13 cellular contexts compared by ENCODE assay signal in genomic region chr21:17786219-17787181, GRCh38. TPM values are rescaled to one million over a fixed set of nuclear protein-coding genes. Genes with fewer than 3 reads are reported as not detected.
A peak's percentile ranks its signal among the peaks of the same experiment; 100 is the strongest.
DNase-seq lines count a peak whose midpoint lies in the region; ATAC-seq and TF ChIP-seq lines count a peak whose summit lies in the region.
"Had no signal": no experiment of that assay in that cellular context is flagged by ENCODE, and none has a peak within 500 bp of the region (broad histone marks: within the 10 kb centered on the region; RNA-seq: fewer than 3 reads in every experiment).

No MANE protein-coding gene starts in this region.

- no peaks in the 10 kb centered on the region for H3K9me3 Mint-ChIP-seq in activated CD4-positive, alpha-beta T cell treated with anti-CD3 and anti-CD28 coated beads, Interleukin-2, amount 10 ng/mL, durations not matched to agents 24 days and 14 days
- no peaks in the 10 kb centered on the region for H3K9me3 Mint-ChIP-seq in activated T-helper 17 cell treated with anti-CD3 and anti-CD28 coated beads, Interleukin-2, amount 50 U/mL, for 72 hours
- H3K9me3 Mint-ChIP-seq in nephron progenitor cell = no peaks in the 10 kb centered on the region

- H3K4me1 Mint-ChIP-seq in activated CD4-positive, alpha-beta T cell treated with anti-CD3 and anti-CD28 coated beads, Interleukin-2, amount 10 ng/mL, durations not matched to agents 24 days and 14 days = peaks cover 83% of the 10 kb centered on the region
- H3K4me1 Mint-ChIP-seq in activated T-helper 17 cell treated with anti-CD3 and anti-CD28 coated beads, Interleukin-2, amount 50 U/mL, for 72 hours = peaks cover 61% of the 10 kb centered on the region
- H3K4me1 Mint-ChIP-seq in nephron progenitor cell = no peaks in the 10 kb centered on the region

- intact Hi-C loops in activated CD4-positive, alpha-beta T cell treated with anti-CD3 and anti-CD28 coated beads, Interleukin-2, amount 10 ng/mL, durations not matched to agents 24 days and 14 days (cut with micrococcal nuclease) = loop anchor here (10.0 kb wide), 2 partner anchors 272 to 468 kb away; partner anchors contain the start of gene CXADR

- DNase-seq in activated CD4-positive, alpha-beta T cell treated with anti-CD3 and anti-CD28 coated beads, Interleukin-2, amount 10 ng/mL, durations not matched to agents 24 days and 14 days = no peak
- no peak for DNase-seq in activated CD4-positive, alpha-beta T cell treated with anti-CD3 and anti-CD28 coated beads for 4 hours
- DNase-seq in nephron progenitor cell (no peak), ureter (ENCODE audit: low spot score) (no peak), islet precursor cell (no peak), midbrain (lab: John Stamatoyannopoulos, UW) (no peak)
- DNase-seq: foreskin fibroblast, GOT3, psoas muscle, upper lobe of right lung had no signal

- H3K27me3 Mint-ChIP-seq in activated CD4-positive, alpha-beta T cell treated with anti-CD3 and anti-CD28 coated beads, Interleukin-2, amount 10 ng/mL, durations not matched to agents 24 days and 14 days = no peaks in the 10 kb centered on the region
- H3K27me3 Mint-ChIP-seq in activated T-helper 17 cell treated with anti-CD3 and anti-CD28 coated beads, Interleukin-2, amount 50 U/mL, for 72 hours = no peaks in the 10 kb centered on the region
- peaks cover 2% of the 10 kb centered on the region for H3K27me3 Mint-ChIP-seq in nephron progenitor cell (ENCODE audit: low read depth, poor library complexity)

- H3K4me3 Mint-ChIP-seq in activated CD4-positive, alpha-beta T cell treated with anti-CD3 and anti-CD28 coated beads, Interleukin-2, amount 10 ng/mL, durations not matched to agents 24 days and 14 days = peak overlapping the region; percentile 70
- peak overlapping the region; percentile 69 for H3K4me3 Mint-ChIP-seq in activated T-helper 17 cell treated with anti-CD3 and anti-CD28 coated beads, Interleukin-2, amount 50 U/mL, for 72 hours
- no peak overlapping the region for H3K4me3 Mint-ChIP-seq in nephron progenitor cell

- peaks cover 18% of the 10 kb centered on the region for H3K36me3 ChIP-seq in KOPT-K1 (ENCODE audit: insufficient read depth, low read length)
- H3K36me3 ChIP-seq: upper lobe of right lung had no signal

- H3K9me3 ChIP-seq in KOPT-K1 (ENCODE audit: insufficient read depth, low read length, poor library complexity, severe bottlenecking) = peaks cover 4% of the 10 kb centered on the region
- H3K9me3 ChIP-seq: psoas muscle, upper lobe of right lung had no signal

- peaks cover 44% of the 10 kb centered on the region for H3K36me3 Mint-ChIP-seq in activated CD4-positive, alpha-beta T cell treated with anti-CD3 and anti-CD28 coated beads, Interleukin-2, amount 10 ng/mL, durations not matched to agents 24 days and 14 days (ENCODE audit: low read depth)
- H3K36me3 Mint-ChIP-seq in activated T-helper 17 cell treated with anti-CD3 and anti-CD28 coated beads, Interleukin-2, amount 50 U/mL, for 72 hours (ENCODE audit: low read depth) = peaks cover 40% of the 10 kb centered on the region
- H3K36me3 Mint-ChIP-seq in nephron progenitor cell (ENCODE audit: low read depth) = peaks cover 74% of the 10 kb centered on the region

- peak overlapping the region; percentile 83 for H3K27ac Mint-ChIP-seq in activated CD4-positive, alpha-beta T cell treated with anti-CD3 and anti-CD28 coated beads, Interleukin-2, amount 10 ng/mL, durations not matched to agents 24 days and 14 days
- H3K27ac Mint-ChIP-seq in activated T-helper 17 cell treated with anti-CD3 and anti-CD28 coated beads, Interleukin-2, amount 50 U/mL, for 72 hours = peak overlapping the region; percentile 75
- H3K27ac Mint-ChIP-seq in nephron progenitor cell = peak overlapping the region; percentile 36

- peak overlapping the region; percentile 74 for H3K27ac ChIP-seq in KOPT-K1 (ENCODE audit: low read depth, low read length, poor library complexity, severe bottlenecking)
- H3K27ac ChIP-seq: psoas muscle, upper lobe of right lung had no signal

- TF ChIP-seq CTCF in nephron progenitor cell (IDR thresholded peaks at IDR 0.05) = no peak

- ATAC-seq in activated T-helper 17 cell treated with anti-CD3 and anti-CD28 coated beads, Interleukin-2, amount 50 U/mL, for 72 hours (replicated peaks) = peak; percentile 44
- ATAC-seq: Panc1, psoas muscle, upper lobe of right lung had no signal

RNA-seq across cellular contexts. Expression of gene C21orf91, which starts 32.7 kb away (rescaled TPM):
- 37.0 and 39.6 TPM in 2 replicates for total RNA-seq in activated CD4-positive, alpha-beta T cell treated with anti-CD3 and anti-CD28 coated beads, Interleukin-2, amount 10 ng/mL, durations not matched to agents 24 days and 14 days
- 10 to 100 TPM; 23.2 to 26.1 TPM for total RNA-seq in activated T-helper 17 cell treated with anti-CD3 and anti-CD28 coated beads, Interleukin-2, amount 50 U/mL, for 72 hours
- total RNA-seq in ureter = 19.0 TPM
